ENCODE assay signal across 13 cellular contexts in genomic region chr1:153661111-153661708, GRCh38. TPM values are rescaled to one million over a fixed set of nuclear protein-coding genes. Genes with fewer than 3 reads are reported as not detected.
DNase-seq lines count a peak whose midpoint lies in the region; ATAC-seq and TF ChIP-seq lines count a peak whose summit lies in the region.
"Had no signal": no experiment of that assay in that cellular context is flagged by ENCODE, and none has a peak within 500 bp of the region (broad histone marks: within the 10 kb centered on the region; RNA-seq: fewer than 3 reads in every experiment).

No MANE protein-coding gene starts in this region.

- WGBS in mammary epithelial cell (ENCODE audit: low coverage, missing lambda C conversion rate), result 52% methylated on average over 9 of the region's 9 CpGs

- H3K9ac ChIP-seq in mammary epithelial cell (ENCODE audit: insufficient read depth, low read length), result no peak overlapping the region

- in situ Hi-C loops in mammary epithelial cell (cut with MboI; ENCODE audit: low sequenced_read_pairs in 2 of 2), result no loop called here

- dilution Hi-C loops in mammary epithelial cell (cut with HindIII; ENCODE audit: low sequenced_read_pairs), result no loop called here

- no peaks in the 10 kb centered on the region for H4K20me1 ChIP-seq in mammary epithelial cell (ENCODE audit: insufficient read depth, low read length)

- H3K36me3 ChIP-seq in mammary epithelial cell (ENCODE audit: insufficient read depth, low read length), result peaks cover 40% of the 10 kb centered on the region

- POLR2A ChIA-PET in activated CD4-positive, alpha-beta T cell treated with anti-CD3 and anti-CD28 coated beads for 36 hours (lab: Charles Lee), result interaction anchor here (0.6 kb wide), 1 partner anchor 112 kb away, joined by 3 read pairs; no protein-coding TSS in a partner anchor

- no peaks in the 10 kb centered on the region for H3K27me3 Mint-ChIP-seq in activated CD4-positive, alpha-beta T cell treated with anti-CD3 and anti-CD28 coated beads for 36 hours
- H3K27me3 Mint-ChIP-seq in progenitor cell of endocrine pancreas, result no peaks in the 10 kb centered on the region
- H3K27me3 Mint-ChIP-seq: activated CD4-positive, alpha-beta memory T cell treated with anti-CD3 and anti-CD28 coated beads for 36 hours had no signal

- H3K36me3 Mint-ChIP-seq in activated CD4-positive, alpha-beta T cell treated with anti-CD3 and anti-CD28 coated beads for 36 hours (ENCODE audit: low read depth), result peaks cover 54% of the 10 kb centered on the region
- H3K36me3 Mint-ChIP-seq in progenitor cell of endocrine pancreas (ENCODE audit: insufficient read depth), result peaks cover 29% of the 10 kb centered on the region

- H3K4me3 Mint-ChIP-seq in activated CD4-positive, alpha-beta T cell treated with anti-CD3 and anti-CD28 coated beads for 36 hours, result no peak overlapping the region
- H3K4me3 Mint-ChIP-seq in progenitor cell of endocrine pancreas (ENCODE audit: low read depth), result peak overlapping the region; percentile 40
- H3K4me3 Mint-ChIP-seq: activated CD4-positive, alpha-beta memory T cell treated with anti-CD3 and anti-CD28 coated beads for 36 hours had no signal

- H3K9me3 Mint-ChIP-seq in activated CD4-positive, alpha-beta T cell treated with anti-CD3 and anti-CD28 coated beads for 36 hours (ENCODE audit: low read depth), result no peaks in the 10 kb centered on the region
- H3K9me3 Mint-ChIP-seq in progenitor cell of endocrine pancreas (ENCODE audit: low read depth), result no peaks in the 10 kb centered on the region
- H3K9me3 Mint-ChIP-seq: activated CD4-positive, alpha-beta memory T cell treated with anti-CD3 and anti-CD28 coated beads for 36 hours had no signal

- TF ChIP-seq CTCF in mammary epithelial cell (conservative IDR thresholded peaks at IDR 0.05 in 1 of 2, IDR thresholded peaks at IDR 0.05 in 1 of 2; ENCODE audit: extremely low read depth in 1 of 2, insufficient read depth in 1 of 2, low read depth in 1 of 2, low read length in 2 of 2) (no peak), progenitor cell of endocrine pancreas (IDR thresholded peaks at IDR 0.05; ENCODE audit: unreplicated experiment) (no peak)

- no peak overlapping the region for H3K4me2 ChIP-seq in mammary epithelial cell (ENCODE audit: insufficient read depth, low read depth, low read length)

- no peak for ATAC-seq in activated CD4-positive, alpha-beta T cell treated with anti-CD3 and anti-CD28 coated beads for 36 hours
- no peak for ATAC-seq in GM21447 (IDR thresholded peaks at IDR 0.05; ENCODE audit: unreplicated experiment)
- ATAC-seq: pancreas had no signal

- CTCF ChIA-PET in activated CD4-positive, alpha-beta T cell treated with anti-CD3 and anti-CD28 coated beads for 36 hours (lab: Charles Lee), result no interaction called here
- CTCF ChIA-PET in mammary epithelial cell (lab: Charles Lee; ENCODE audit: low non-redundant PET), result no interaction called here

- H3K27ac Mint-ChIP-seq in activated CD4-positive, alpha-beta T cell treated with anti-CD3 and anti-CD28 coated beads for 36 hours, result peak overlapping the region; percentile 29
- H3K27ac Mint-ChIP-seq in progenitor cell of endocrine pancreas, result peak overlapping the region; percentile 93
- H3K27ac Mint-ChIP-seq: activated CD4-positive, alpha-beta memory T cell treated with anti-CD3 and anti-CD28 coated beads for 36 hours had no signal

- no peak overlapping the region for H3K4me3 ChIP-seq in mammary epithelial cell (replicated peaks in 1 of 3; ENCODE audit: insufficient read depth in 1 of 3, low read depth in 2 of 3, low read length in 3 of 3)
- H3K4me3 ChIP-seq: cardiac muscle cell, pancreas had no signal

- H3K27me3 ChIP-seq in mammary epithelial cell (ENCODE audit: insufficient read depth, low read length), result no peaks in the 10 kb centered on the region
- H3K27me3 ChIP-seq: cardiac muscle cell, pancreas had no signal

- H3K4me1 ChIP-seq in mammary epithelial cell (ENCODE audit: insufficient read depth, low read length), result peaks cover 13% of the 10 kb centered on the region

- H3K27ac ChIP-seq in mammary epithelial cell (ENCODE audit: insufficient read depth, low read depth, low read length), result no peak overlapping the region
- H3K27ac ChIP-seq: cardiac muscle cell, pancreas had no signal

- H2AFZ ChIP-seq in mammary epithelial cell (ENCODE audit: low read depth, low read length), result no peak overlapping the region

- H3K9me3 ChIP-seq in mammary epithelial cell (replicated peaks; ENCODE audit: insufficient read depth, low read length), result no peaks in the 10 kb centered on the region
- H3K9me3 ChIP-seq: pancreas had no signal

- TSS peak; percentile 6 for BruUV-seq in mammary epithelial cell (replicated peaks; lab: Mats Ljungman, UMichigan)

- peaks cover 13% of the 10 kb centered on the region for H3K4me1 Mint-ChIP-seq in activated CD4-positive, alpha-beta T cell treated with anti-CD3 and anti-CD28 coated beads for 36 hours
- H3K4me1 Mint-ChIP-seq in progenitor cell of endocrine pancreas (ENCODE audit: low read depth), result peaks cover 11% of the 10 kb centered on the region

- no peak for DNase-seq in activated CD4-positive, alpha-beta T cell treated with anti-CD3 and anti-CD28 coated beads for 36 hours
- DNase-seq in activated CD4-positive, alpha-beta T cell treated with anti-CD3 and anti-CD28 coated beads for 1 hour, result no peak
- DNase-seq in NCI-H69 (lab: John Stamatoyannopoulos, UW) (peak; percentile 69), mammary epithelial cell (no peak), progenitor cell of endocrine pancreas (ENCODE audit: low spot score, unreplicated experiment) (no peak), occipital lobe (lab: John Stamatoyannopoulos, UW) (no peak), NCI-H748 treated with DMSO at 0.1 percent for 48 hours (lab: John Stamatoyannopoulos, UW) (no peak)
- DNase-seq: activated CD4-positive, alpha-beta memory T cell treated with anti-CD3 and anti-CD28 coated beads for 36 hours; NCI-H2107; pancreas; stimulated activated CD4-positive, alpha-beta T cell treated with anti-CD3 and anti-CD28 coated beads, Interleukin-2, amount 100 ng/mL, for 48 hours had no signal

- intact Hi-C loops in activated CD4-positive, alpha-beta T cell treated with anti-CD3 and anti-CD28 coated beads for 36 hours (cut with DNase I, micrococcal nuclease), result no loop called here
- intact Hi-C loops in mammary epithelial cell (cut with micrococcal nuclease), result no loop called here

- H3K79me2 ChIP-seq in mammary epithelial cell (ENCODE audit: insufficient read depth, low read length), result peaks cover 19% of the 10 kb centered on the region

RNA-seq across cellular contexts. Expression of gene SNAPIN, which starts 2.7 kb away (rescaled TPM):
- 10 to 100 TPM; 34.2 to 38.4 TPM for total RNA-seq in activated CD4-positive, alpha-beta T cell treated with anti-CD3 and anti-CD28 coated beads for 36 hours
- total RNA-seq in mammary epithelial cell (10 to 100 TPM; 33.1 to 39.8 TPM), progenitor cell of endocrine pancreas (38.0 and 42.3 TPM in 2 replicates), occipital lobe (36.3 TPM)
- polyA plus RNA-seq in mammary epithelial cell, result 40.7 TPM
- 18.8 TPM for polyA minus RNA-seq in mammary epithelial cell

RNA-seq across cellular contexts. Expression of gene ILF2, which starts 9.6 kb away (rescaled TPM):
- total RNA-seq in activated CD4-positive, alpha-beta T cell treated with anti-CD3 and anti-CD28 coated beads for 36 hours, result 100 to 1,000 TPM; 325 to 435 TPM
- total RNA-seq in mammary epithelial cell (100 to 1,000 TPM; 151 to 158 TPM), progenitor cell of endocrine pancreas (261 and 262 TPM in 2 replicates), occipital lobe (177 TPM)
- 254 TPM for polyA plus RNA-seq in mammary epithelial cell
- polyA minus RNA-seq in mammary epithelial cell, result 201 TPM

RNA-seq across cellular contexts. Expression of gene NPR1, which starts 17.3 kb away (rescaled TPM):
- under 1 TPM; 0.04 to 0.11 TPM for total RNA-seq in activated CD4-positive, alpha-beta T cell treated with anti-CD3 and anti-CD28 coated beads for 36 hours
- total RNA-seq in mammary epithelial cell (under 1 TPM in 1 of 2 donors, not detected in 1; 0.17 TPM), progenitor cell of endocrine pancreas (0.41 and 0.51 TPM in 2 replicates), occipital lobe (0.16 TPM)
- 0.05 TPM for polyA plus RNA-seq in mammary epithelial cell
- not detected for polyA minus RNA-seq in mammary epithelial cell

RNA-seq across cellular contexts. Expression of gene CHTOP, which starts 27.3 kb away (rescaled TPM):
- total RNA-seq in activated CD4-positive, alpha-beta T cell treated with anti-CD3 and anti-CD28 coated beads for 36 hours, result 10 to 100 TPM; 85.1 to 91.4 TPM
- total RNA-seq in mammary epithelial cell (10 to 100 TPM; 36.0 to 64.5 TPM), progenitor cell of endocrine pancreas (128 and 129 TPM in 2 replicates), occipital lobe (77.0 TPM)
- 52.0 TPM for polyA plus RNA-seq in mammary epithelial cell
- polyA minus RNA-seq in mammary epithelial cell, result 45.8 TPM

RNA-seq across cellular contexts. Expression of gene S100A1, which starts 33.0 kb away (rescaled TPM):
- not detected for total RNA-seq in activated CD4-positive, alpha-beta T cell treated with anti-CD3 and anti-CD28 coated beads for 36 hours
- total RNA-seq in mammary epithelial cell (not detected), progenitor cell of endocrine pancreas (0.80 TPM in 1 of 2 replicates, not detected in the other), occipital lobe (0.47 TPM)
- polyA plus RNA-seq in mammary epithelial cell, result 0.53 TPM
- not detected for polyA minus RNA-seq in mammary epithelial cell
- total RNA-seq: activated CD4-positive, alpha-beta memory T cell treated with anti-CD3 and anti-CD28 coated beads for 36 hours had no signal
- polyA plus RNA-seq: cardiac muscle cell had no signal
